ENCODE assay signal across 8 cellular contexts in the genomic region with DNA sequence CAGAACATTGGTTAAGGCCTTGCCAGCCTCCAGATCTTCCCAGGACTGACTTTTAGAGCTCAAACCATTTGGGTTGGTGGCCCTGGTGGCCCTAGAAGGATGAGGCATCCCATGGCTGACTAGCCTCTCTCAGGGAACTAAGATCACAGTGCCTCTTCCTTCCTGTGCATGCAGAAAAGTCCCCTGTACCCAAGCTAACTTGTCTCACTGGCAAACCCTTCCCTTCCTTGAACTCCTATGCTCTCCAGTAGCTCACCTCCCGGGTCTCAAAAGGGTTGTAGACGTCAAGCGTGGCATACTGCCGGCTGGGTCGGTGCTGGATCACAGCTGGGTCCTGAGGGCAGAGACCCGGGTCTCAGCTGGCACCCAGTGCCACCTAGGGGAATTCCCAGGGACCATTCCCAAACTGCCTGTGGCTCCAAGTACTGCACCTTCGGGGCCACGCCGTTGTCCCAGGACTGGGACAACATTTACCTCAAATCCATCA. TPM values are rescaled to one million over a fixed set of nuclear protein-coding genes. Genes with fewer than 3 reads are reported as not detected.
DNase-seq lines count a peak whose midpoint lies in the region; ATAC-seq and TF ChIP-seq lines count a peak whose summit lies in the region.

No MANE protein-coding gene starts in this region.

- no peaks in the 10 kb centered on the region for H4K20me1 ChIP-seq in DOHH2 (ENCODE audit: control insufficient read depth, insufficient read depth, low read depth, low read length)

- no peaks in the 10 kb centered on the region for H3K27me3 Mint-ChIP-seq in activated CD4-positive, alpha-beta memory T cell treated with anti-CD3 and anti-CD28 coated beads, Interleukin-2, amount 10 ng/mL, durations not matched to agents 7 days and 5 days

- H3F3A ChIP-seq in DOHH2 (ENCODE audit: control insufficient read depth, insufficient read depth) = peaks cover 38% of the 10 kb centered on the region

- peak overlapping the region; percentile 84 for H3K4me3 ChIP-seq in DOHH2 (ENCODE audit: low read length)
- H3K4me3 ChIP-seq in iPS-18a (ENCODE audit: low read length) = peak overlapping the region; percentile 86

- peak overlapping the region; percentile 91 for H3K27ac Mint-ChIP-seq in activated CD4-positive, alpha-beta memory T cell treated with anti-CD3 and anti-CD28 coated beads, Interleukin-2, amount 10 ng/mL, durations not matched to agents 7 days and 5 days

- H3K36me3 Mint-ChIP-seq in activated CD4-positive, alpha-beta memory T cell treated with anti-CD3 and anti-CD28 coated beads, Interleukin-2, amount 10 ng/mL, durations not matched to agents 7 days and 5 days (ENCODE audit: low read depth) = peaks cover 80% of the 10 kb centered on the region

- ATAC-seq in HG02759 (IDR thresholded peaks at IDR 0.05; ENCODE audit: unreplicated experiment) (peak; percentile 5), GM21367 (IDR thresholded peaks at IDR 0.05; ENCODE audit: unreplicated experiment) (no peak)
- peak; percentile 12 for ATAC-seq in stimulated activated naive CD8-positive, alpha-beta T cell treated with anti-CD3 and anti-CD28 coated beads, Interleukin-15, Interleukin-2, amounts not matched to agents 100 U/mL and 50 U/mL, for 24 hours

- H3K4me1 ChIP-seq in DOHH2 (ENCODE audit: control insufficient read depth, low read length) (peaks cover 19% of the 10 kb centered on the region), iPS-18a (ENCODE audit: control insufficient read depth, low read depth, low read length) (peaks cover 5% of the 10 kb centered on the region)

- H3K4me1 Mint-ChIP-seq in activated CD4-positive, alpha-beta memory T cell treated with anti-CD3 and anti-CD28 coated beads, Interleukin-2, amount 10 ng/mL, durations not matched to agents 7 days and 5 days = peaks cover 50% of the 10 kb centered on the region

- H3K9me2 ChIP-seq in DOHH2 (replicated peaks; ENCODE audit: control insufficient read depth, low read length) = no peaks in the 10 kb centered on the region

- H3K27ac ChIP-seq in DOHH2 (ENCODE audit: low read depth, low read length) (peak overlapping the region; percentile 25), iPS-18a (ENCODE audit: low read length) (no peak overlapping the region)

- DNase-seq in activated CD4-positive, alpha-beta memory T cell treated with anti-CD3 and anti-CD28 coated beads, Interleukin-2, amount 10 ng/mL, durations not matched to agents 7 days and 5 days = peak; percentile 25
- no peak for DNase-seq in stimulated activated naive CD8-positive, alpha-beta T cell treated with anti-CD3 and anti-CD28 coated beads, Interleukin-15, Interleukin-2, amounts not matched to agents 100 U/mL and 50 U/mL, for 24 hours
- no peak for DNase-seq in effector CD4-positive, alpha-beta T cell
- DNase-seq in effector CD8-positive, alpha-beta T cell (lab: John Stamatoyannopoulos, UW) = no peak

- CTCF ChIA-PET in activated CD4-positive, alpha-beta memory T cell treated with anti-CD3 and anti-CD28 coated beads, Interleukin-2, amount 10 ng/mL, durations not matched to agents 7 days and 5 days (lab: Charles Lee) = interaction anchor here (0.5 to 5.1 kb wide), 7 partner anchors 11 to 105 kb away, joined by 3 to 91 read pairs (median 4); a partner anchor contains a TSS

- POLR2A ChIA-PET in activated CD4-positive, alpha-beta memory T cell treated with anti-CD3 and anti-CD28 coated beads, Interleukin-2, amount 10 ng/mL, durations not matched to agents 7 days and 5 days (lab: Charles Lee) = interaction anchor here (0.8 to 4.2 kb wide), 14 partner anchors 9 to 348 kb away, joined by 3 to 57 read pairs (median 6); a partner anchor contains a TSS

- H3K9ac ChIP-seq in iPS-18a (ENCODE audit: low read length) = peak overlapping the region; percentile 71

- peaks cover 21% of the 10 kb centered on the region for H3K79me2 ChIP-seq in DOHH2 (ENCODE audit: control insufficient read depth, low read length)

- H3K36me3 ChIP-seq in DOHH2 (ENCODE audit: control insufficient read depth, low read length) (peaks cover 69% of the 10 kb centered on the region), iPS-18a (ENCODE audit: control insufficient read depth, low read depth, low read length) (peaks cover 44% of the 10 kb centered on the region)

- no peaks in the 10 kb centered on the region for H3K9me3 Mint-ChIP-seq in activated CD4-positive, alpha-beta memory T cell treated with anti-CD3 and anti-CD28 coated beads, Interleukin-2, amount 10 ng/mL, durations not matched to agents 7 days and 5 days

- no peaks in the 10 kb centered on the region for H3K9me3 ChIP-seq in DOHH2 (ENCODE audit: control insufficient read depth, insufficient read depth, low read length)
- no peaks in the 10 kb centered on the region for H3K9me3 ChIP-seq in iPS-18a (ENCODE audit: control insufficient read depth, low read depth, low read length)

- no peaks in the 10 kb centered on the region for H3K27me3 ChIP-seq in DOHH2 (ENCODE audit: control insufficient read depth, low read length)
- H3K27me3 ChIP-seq in iPS-18a (ENCODE audit: control insufficient read depth, insufficient read depth, low read length) = no peaks in the 10 kb centered on the region

- peak overlapping the region; percentile 91 for H3K4me2 ChIP-seq in DOHH2 (ENCODE audit: low read length)

- H3K4me3 Mint-ChIP-seq in activated CD4-positive, alpha-beta memory T cell treated with anti-CD3 and anti-CD28 coated beads, Interleukin-2, amount 10 ng/mL, durations not matched to agents 7 days and 5 days = peak overlapping the region; percentile 98

- TF ChIP-seq CTCF in DOHH2 (IDR thresholded peaks at IDR 0.05; ENCODE audit: low read depth, low read length, poor library complexity, severe bottlenecking) = peak; percentile 20

RNA-seq across cellular contexts. Expression of a gene that starts 0.7 kb away (rescaled TPM):
- total RNA-seq in activated CD4-positive, alpha-beta memory T cell treated with anti-CD3 and anti-CD28 coated beads, Interleukin-2, amount 10 ng/mL, durations not matched to agents 7 days and 5 days = 10 to 100 TPM; 87.5 to 91.9 TPM

RNA-seq across cellular contexts. Expression of a gene that starts 6.2 kb away (rescaled TPM):
- 10 to 100 TPM; 26.3 to 27.3 TPM for total RNA-seq in activated CD4-positive, alpha-beta memory T cell treated with anti-CD3 and anti-CD28 coated beads, Interleukin-2, amount 10 ng/mL, durations not matched to agents 7 days and 5 days

RNA-seq across cellular contexts. Expression of a gene that starts 11.9 kb away (rescaled TPM):
- total RNA-seq in activated CD4-positive, alpha-beta memory T cell treated with anti-CD3 and anti-CD28 coated beads, Interleukin-2, amount 10 ng/mL, durations not matched to agents 7 days and 5 days = 10 to 100 TPM; 78.0 to 82.0 TPM

RNA-seq across cellular contexts. Expression of a gene that starts 15.8 kb away (rescaled TPM):
- total RNA-seq in activated CD4-positive, alpha-beta memory T cell treated with anti-CD3 and anti-CD28 coated beads, Interleukin-2, amount 10 ng/mL, durations not matched to agents 7 days and 5 days = 1 to 10 TPM; 3.7 to 4.9 TPM

RNA-seq across cellular contexts. Expression of a gene that starts 39.8 kb away (rescaled TPM):
- not detected for total RNA-seq in activated CD4-positive, alpha-beta memory T cell treated with anti-CD3 and anti-CD28 coated beads, Interleukin-2, amount 10 ng/mL, durations not matched to agents 7 days and 5 days
